ENCODE assay signal across 1 cellular context in the genomic region with DNA sequence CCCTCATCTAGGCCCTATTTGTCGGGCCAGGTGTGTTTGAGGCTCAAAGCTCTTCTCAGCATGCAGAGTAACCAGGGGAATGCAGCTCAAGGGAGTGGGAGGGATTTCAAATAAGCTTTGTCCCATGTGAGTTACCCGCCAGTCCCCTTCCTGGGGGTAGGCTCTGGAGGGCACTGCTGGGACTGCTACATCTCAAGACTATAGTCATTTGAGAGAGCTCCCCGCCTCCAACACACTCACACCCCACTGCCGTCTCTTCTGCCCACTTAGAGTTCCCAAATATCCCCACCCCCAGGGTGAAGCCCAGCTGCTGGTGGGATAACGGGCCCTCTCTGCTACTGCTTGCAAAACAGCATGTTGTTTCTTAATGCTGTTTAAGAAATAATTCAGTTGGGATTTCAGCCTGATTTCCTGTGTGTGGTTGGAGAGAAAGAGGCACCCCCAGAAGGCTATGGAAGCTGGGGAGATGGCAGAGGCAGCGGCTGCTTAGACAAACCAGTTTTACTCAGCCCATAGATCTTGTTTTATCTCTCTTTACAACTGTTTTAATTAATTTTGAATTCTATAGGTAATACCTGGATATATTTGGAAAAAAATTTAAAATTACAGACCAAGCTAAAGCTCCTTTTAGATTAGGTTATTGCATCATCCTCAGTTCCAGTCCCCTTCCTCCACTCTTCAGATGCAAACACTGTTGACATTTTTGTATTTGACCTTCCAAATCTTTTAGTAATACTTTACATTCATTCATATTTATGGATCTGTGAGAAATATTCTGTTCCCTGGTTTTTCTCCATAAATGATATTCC.
A peak's percentile ranks its signal among the peaks of the same experiment; 100 is the strongest.
TF ChIP-seq lines count a peak whose summit lies in the region.

No MANE protein-coding gene starts in this region.

TF ChIP-seq in HepG2, 621 proteins besides CTCF, POLR2A, EP300 and RAD21:
- TF ChIP-seq CEBPB (IDR thresholded peaks at IDR 0.05; ENCODE audit: borderline replicate concordance, low read depth, low read length) (peak; percentile 62; the same call in 1 of the 2 replicates), RARG (CRISPR knock-in tag; IDR thresholded peaks at IDR 0.05; ENCODE audit: low read depth) (no peak), ATF7 (IDR thresholded peaks at IDR 0.05) (peak; percentile 55), ATF7 (CRISPR knock-in tag; IDR thresholded peaks at IDR 0.05) (no peak), ADNP (CRISPR knock-in tag; IDR thresholded peaks at IDR 0.05) (no peak)
- TF ChIP-seq, protein P1, sequence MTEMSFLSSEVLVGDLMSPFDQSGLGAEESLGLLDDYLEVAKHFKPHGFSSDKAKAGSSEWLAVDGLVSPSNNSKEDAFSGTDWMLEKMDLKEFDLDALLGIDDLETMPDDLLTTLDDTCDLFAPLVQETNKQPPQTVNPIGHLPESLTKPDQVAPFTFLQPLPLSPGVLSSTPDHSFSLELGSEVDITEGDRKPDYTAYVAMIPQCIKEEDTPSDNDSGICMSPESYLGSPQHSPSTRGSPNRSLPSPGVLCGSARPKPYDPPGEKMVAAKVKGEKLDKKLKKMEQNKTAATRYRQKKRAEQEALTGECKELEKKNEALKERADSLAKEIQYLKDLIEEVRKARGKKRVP (CRISPR knock-in tag; IDR thresholded peaks at IDR 0.05), result 0 out of 4 replicates have a peak, but pooled peaks of 1 of the 2 experiments have one; percentile 33
- TF ChIP-seq, protein P2, sequence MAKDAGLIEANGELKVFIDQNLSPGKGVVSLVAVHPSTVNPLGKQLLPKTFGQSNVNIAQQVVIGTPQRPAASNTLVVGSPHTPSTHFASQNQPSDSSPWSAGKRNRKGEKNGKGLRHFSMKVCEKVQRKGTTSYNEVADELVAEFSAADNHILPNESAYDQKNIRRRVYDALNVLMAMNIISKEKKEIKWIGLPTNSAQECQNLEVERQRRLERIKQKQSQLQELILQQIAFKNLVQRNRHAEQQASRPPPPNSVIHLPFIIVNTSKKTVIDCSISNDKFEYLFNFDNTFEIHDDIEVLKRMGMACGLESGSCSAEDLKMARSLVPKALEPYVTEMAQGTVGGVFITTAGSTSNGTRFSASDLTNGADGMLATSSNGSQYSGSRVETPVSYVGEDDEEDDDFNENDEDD (CRISPR knock-in tag; IDR thresholded peaks at IDR 0.05; ENCODE audit: borderline replicate concordance), result no peak
- TF ChIP-seq, protein P3, sequence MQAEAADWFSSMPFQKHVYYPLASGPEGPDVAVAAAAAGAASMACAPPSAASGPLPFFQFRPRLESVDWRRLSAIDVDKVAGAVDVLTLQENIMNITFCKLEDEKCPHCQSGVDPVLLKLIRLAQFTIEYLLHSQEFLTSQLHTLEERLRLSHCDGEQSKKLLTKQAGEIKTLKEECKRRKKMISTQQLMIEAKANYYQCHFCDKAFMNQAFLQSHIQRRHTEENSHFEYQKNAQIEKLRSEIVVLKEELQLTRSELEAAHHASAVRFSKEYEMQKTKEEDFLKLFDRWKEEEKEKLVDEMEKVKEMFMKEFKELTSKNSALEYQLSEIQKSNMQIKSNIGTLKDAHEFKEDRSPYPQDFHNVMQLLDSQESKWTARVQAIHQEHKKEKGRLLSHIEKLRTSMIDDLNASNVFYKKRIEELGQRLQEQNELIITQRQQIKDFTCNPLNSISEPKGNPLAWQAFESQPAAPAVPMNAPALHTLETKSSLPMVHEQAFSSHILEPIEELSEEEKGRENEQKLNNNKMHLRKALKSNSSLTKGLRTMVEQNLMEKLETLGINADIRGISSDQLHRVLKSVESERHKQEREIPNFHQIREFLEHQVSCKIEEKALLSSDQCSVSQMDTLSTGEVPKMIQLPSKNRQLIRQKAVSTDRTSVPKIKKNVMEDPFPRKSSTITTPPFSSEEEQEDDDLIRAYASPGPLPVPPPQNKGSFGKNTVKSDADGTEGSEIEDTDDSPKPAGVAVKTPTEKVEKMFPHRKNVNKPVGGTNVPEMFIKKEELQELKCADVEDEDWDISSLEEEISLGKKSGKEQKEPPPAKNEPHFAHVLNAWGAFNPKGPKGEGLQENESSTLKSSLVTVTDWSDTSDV (CRISPR knock-in tag; IDR thresholded peaks at IDR 0.05), result no peak
